Comparison of ENCODE assay signal across 8 cellular contexts in the genomic region with DNA sequence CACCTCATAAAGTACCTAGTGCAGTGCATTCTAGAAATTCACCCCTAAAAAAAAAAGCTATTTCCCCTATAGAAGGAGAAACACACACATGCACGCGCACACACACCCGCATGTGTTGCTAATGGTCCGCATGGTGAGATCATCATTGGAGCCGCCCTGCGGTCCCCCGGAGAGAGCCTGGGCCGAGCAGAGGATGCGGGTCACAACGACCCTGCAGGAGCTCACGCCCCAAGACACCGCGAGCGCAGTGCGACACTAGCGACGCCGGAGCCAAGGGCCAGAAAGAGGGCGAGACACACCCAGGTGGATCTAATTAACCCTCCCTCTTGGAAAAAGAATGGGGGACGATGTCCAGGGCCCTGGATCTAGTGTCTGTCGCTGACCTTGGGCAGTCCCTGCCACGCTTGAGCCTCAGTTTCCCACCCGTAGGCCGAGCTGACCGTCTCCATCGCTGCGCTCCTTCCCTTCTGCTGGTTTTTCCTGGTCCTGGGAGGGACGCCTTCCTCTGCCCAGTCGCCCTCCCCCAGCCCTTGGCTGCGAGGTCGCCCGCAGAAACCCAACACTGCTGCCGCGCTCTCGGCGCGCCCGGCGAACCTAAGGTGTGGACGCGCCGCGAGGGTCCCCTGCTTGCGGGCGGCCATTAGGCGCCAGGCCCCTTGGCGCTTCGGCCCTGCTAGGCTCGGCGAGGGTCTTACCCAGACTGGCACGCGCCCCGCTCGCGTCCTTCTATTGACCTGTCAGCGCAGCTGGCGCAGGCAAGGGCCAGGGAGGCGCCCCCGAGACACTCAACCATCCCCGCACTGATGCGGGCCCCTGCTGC. TPM values are rescaled to one million over a fixed set of nuclear protein-coding genes. Genes with fewer than 3 reads are reported as not detected.
DNase-seq lines count a peak whose midpoint lies in the region; ATAC-seq and TF ChIP-seq lines count a peak whose summit lies in the region.

No MANE protein-coding gene starts in this region.

- no peak for TF ChIP-seq POLR2A in heart left ventricle (IDR thresholded peaks at IDR 0.05)

- TF ChIP-seq CTCF in WTC11 (IDR thresholded peaks at IDR 0.05) (no peak), heart left ventricle (IDR thresholded peaks at IDR 0.05) (no peak)

- peaks cover 0 to 26% (median 0%) of the 10 kb centered on the region in 9 donors for H3K27me3 ChIP-seq in heart left ventricle

- no peaks in the 10 kb centered on the region for H3K36me3 Mint-ChIP-seq in WTC11

- POLR2A ChIA-PET in WTC11 (lab: Charles Lee): interaction anchor here (0.7 to 2.7 kb wide), 8 partner anchors 18 to 52 kb away, joined by 3 to 10 read pairs (median 6); a partner anchor contains a TSS

- CTCF ChIA-PET in WTC11 (lab: Charles Lee): interaction anchor here (0.7 to 3.3 kb wide), 18 partner anchors 8 to 81 kb away, joined by 3 to 37 read pairs (median 6); a partner anchor contains a TSS

- no peak overlapping the region for H3K27ac Mint-ChIP-seq in WTC11

- 0 to 4% (median 1%) methylated on average over 27 to 61 of the region's 61 CpGs for WGBS in heart left ventricle, 4 donors

- H3K9me3 ChIP-seq in heart left ventricle: no peaks in the 10 kb centered on the region

- peaks cover 0 to 48% (median 11%) of the 10 kb centered on the region in 12 donors for H3K4me1 ChIP-seq in heart left ventricle

- no peaks in the 10 kb centered on the region for H3K9me3 Mint-ChIP-seq in WTC11

- DNase-seq in Right ventricle myocardium inferior (ENCODE audit: missing footprints) (peak; percentile 70), cardiac septum (ENCODE audit: low spot score) (no peak), WTC11 (ENCODE audit: low spot score) (peak; percentile 57), heart left ventricle (peak; percentile 32 to 71 (median 48)), posterior cingulate gyrus (peak in 9 of 10 donors; percentile 37 to 91 (median 54))
- DNase-seq in activated naive CD4-positive, alpha-beta T cell treated with anti-CD3 and anti-CD28 coated beads, Interleukin-2, amount 50 U/mL, for 16 hours: no peak
- no peak for DNase-seq in NK-92 treated with Interleukin-12 subunit alpha and Interleukin-12 subunit beta, amount 100 ng/mL, for 24 hours (lab: John Stamatoyannopoulos, UW)

- H3K27me3 Mint-ChIP-seq in WTC11 (ENCODE audit: low read depth): peaks cover 6% of the 10 kb centered on the region

- H3K27ac ChIP-seq in heart left ventricle: peak overlapping the region; percentile 76 to 97 (median 90)

- peak overlapping the region; percentile 90 for H3K4me3 Mint-ChIP-seq in WTC11

- ATAC-seq in Right ventricle myocardium inferior (peak; percentile 63), WTC11 (peak; percentile 50), heart left ventricle (peak; percentile 72 to 77 (median 75)), HG03135 (IDR thresholded peaks at IDR 0.05; ENCODE audit: unreplicated experiment) (no peak)

- intact Hi-C loops in Right ventricle myocardium inferior (cut with DNase I) (no loop called here), cardiac septum (cut with DNase I) (no loop called here), heart left ventricle (cut with DNase I) (loop anchor here in 1 of 10 donors (5.0 kb wide), 1 partner anchor 41 kb away; no protein-coding TSS in a partner anchor), posterior cingulate gyrus (cut with DNase I) (no loop called here)

- peak overlapping the region; percentile 53 to 84 (median 72) for H3K4me3 ChIP-seq in heart left ventricle

- H3K36me3 ChIP-seq in heart left ventricle: no peaks in the 10 kb centered on the region

- H3K4me1 Mint-ChIP-seq in WTC11: peaks cover 22% of the 10 kb centered on the region

TF ChIP-seq in WTC11, 78 proteins besides CTCF, POLR2A, EP300 and RAD21 (continues in another document):
- TF ChIP-seq, protein P1, sequence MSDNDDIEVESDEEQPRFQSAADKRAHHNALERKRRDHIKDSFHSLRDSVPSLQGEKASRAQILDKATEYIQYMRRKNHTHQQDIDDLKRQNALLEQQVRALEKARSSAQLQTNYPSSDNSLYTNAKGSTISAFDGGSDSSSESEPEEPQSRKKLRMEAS (CRISPR knock-in tag; IDR thresholded peaks at IDR 0.05): 0 out of 2 replicates have a peak, but pooled peaks have one; percentile 24
- TF ChIP-seq NR2C2 (CRISPR knock-in tag; IDR thresholded peaks at IDR 0.05) (no peak), NFE2L1 (CRISPR knock-in tag; IDR thresholded peaks at IDR 0.05) (no peak; the same call in 1 of the 2 replicates), PRRX2 (CRISPR knock-in tag; IDR thresholded peaks at IDR 0.05) (no peak), TEAD4 (CRISPR knock-in tag; IDR thresholded peaks at IDR 0.05) (peak; percentile 9; the same call in 1 of the 2 replicates), ZNF219 (CRISPR knock-in tag; IDR thresholded peaks at IDR 0.05; ENCODE audit: borderline replicate concordance) (no peak), MXD4 (CRISPR knock-in tag; IDR thresholded peaks at IDR 0.05; ENCODE audit: borderline replicate concordance) (no peak), ESRRA (CRISPR knock-in tag; IDR thresholded peaks at IDR 0.05; ENCODE audit: borderline replicate concordance) (no peak), GRHL2 (CRISPR knock-in tag; IDR thresholded peaks at IDR 0.05; ENCODE audit: insufficient replicate concordance, severe bottlenecking) (no peak), TCF7 (CRISPR knock-in tag; IDR thresholded peaks at IDR 0.05; ENCODE audit: low read depth) (peak; percentile 73; the same call in 1 of the 2 replicates), IRF2 (CRISPR knock-in tag; IDR thresholded peaks at IDR 0.05; ENCODE audit: borderline replicate concordance, low read depth) (0 out of 2 replicates have a peak, but pooled peaks have one; percentile 63)
- TF ChIP-seq, protein P2, sequence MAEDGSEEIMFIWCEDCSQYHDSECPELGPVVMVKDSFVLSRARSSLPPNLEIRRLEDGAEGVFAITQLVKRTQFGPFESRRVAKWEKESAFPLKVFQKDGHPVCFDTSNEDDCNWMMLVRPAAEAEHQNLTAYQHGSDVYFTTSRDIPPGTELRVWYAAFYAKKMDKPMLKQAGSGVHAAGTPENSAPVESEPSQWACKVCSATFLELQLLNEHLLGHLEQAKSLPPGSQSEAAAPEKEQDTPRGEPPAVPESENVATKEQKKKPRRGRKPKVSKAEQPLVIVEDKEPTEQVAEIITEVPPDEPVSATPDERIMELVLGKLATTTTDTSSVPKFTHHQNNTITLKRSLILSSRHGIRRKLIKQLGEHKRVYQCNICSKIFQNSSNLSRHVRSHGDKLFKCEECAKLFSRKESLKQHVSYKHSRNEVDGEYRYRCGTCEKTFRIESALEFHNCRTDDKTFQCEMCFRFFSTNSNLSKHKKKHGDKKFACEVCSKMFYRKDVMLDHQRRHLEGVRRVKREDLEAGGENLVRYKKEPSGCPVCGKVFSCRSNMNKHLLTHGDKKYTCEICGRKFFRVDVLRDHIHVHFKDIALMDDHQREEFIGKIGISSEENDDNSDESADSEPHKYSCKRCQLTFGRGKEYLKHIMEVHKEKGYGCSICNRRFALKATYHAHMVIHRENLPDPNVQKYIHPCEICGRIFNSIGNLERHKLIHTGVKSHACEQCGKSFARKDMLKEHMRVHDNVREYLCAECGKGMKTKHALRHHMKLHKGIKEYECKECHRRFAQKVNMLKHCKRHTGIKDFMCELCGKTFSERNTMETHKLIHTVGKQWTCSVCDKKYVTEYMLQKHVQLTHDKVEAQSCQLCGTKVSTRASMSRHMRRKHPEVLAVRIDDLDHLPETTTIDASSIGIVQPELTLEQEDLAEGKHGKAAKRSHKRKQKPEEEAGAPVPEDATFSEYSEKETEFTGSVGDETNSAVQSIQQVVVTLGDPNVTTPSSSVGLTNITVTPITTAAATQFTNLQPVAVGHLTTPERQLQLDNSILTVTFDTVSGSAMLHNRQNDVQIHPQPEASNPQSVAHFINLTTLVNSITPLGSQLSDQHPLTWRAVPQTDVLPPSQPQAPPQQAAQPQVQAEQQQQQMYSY (CRISPR knock-in tag; IDR thresholded peaks at IDR 0.05): no peak
- TF ChIP-seq, protein P3, sequence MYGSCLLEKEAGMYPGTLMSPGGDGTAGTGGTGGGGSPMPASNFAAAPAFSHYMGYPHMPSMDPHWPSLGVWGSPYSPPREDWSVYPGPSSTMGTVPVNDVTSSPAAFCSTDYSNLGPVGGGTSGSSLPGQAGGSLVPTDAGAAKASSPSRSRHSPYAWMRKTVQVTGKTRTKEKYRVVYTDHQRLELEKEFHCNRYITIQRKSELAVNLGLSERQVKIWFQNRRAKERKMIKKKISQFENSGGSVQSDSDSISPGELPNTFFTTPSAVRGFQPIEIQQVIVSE (CRISPR knock-in tag; IDR thresholded peaks at IDR 0.05; ENCODE audit: borderline replicate concordance): no peak
- TF ChIP-seq, protein P4, sequence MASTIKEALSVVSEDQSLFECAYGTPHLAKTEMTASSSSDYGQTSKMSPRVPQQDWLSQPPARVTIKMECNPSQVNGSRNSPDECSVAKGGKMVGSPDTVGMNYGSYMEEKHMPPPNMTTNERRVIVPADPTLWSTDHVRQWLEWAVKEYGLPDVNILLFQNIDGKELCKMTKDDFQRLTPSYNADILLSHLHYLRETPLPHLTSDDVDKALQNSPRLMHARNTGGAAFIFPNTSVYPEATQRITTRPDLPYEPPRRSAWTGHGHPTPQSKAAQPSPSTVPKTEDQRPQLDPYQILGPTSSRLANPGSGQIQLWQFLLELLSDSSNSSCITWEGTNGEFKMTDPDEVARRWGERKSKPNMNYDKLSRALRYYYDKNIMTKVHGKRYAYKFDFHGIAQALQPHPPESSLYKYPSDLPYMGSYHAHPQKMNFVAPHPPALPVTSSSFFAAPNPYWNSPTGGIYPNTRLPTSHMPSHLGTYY (CRISPR knock-in tag; IDR thresholded peaks at IDR 0.05): no peak
- TF ChIP-seq, protein P5, sequence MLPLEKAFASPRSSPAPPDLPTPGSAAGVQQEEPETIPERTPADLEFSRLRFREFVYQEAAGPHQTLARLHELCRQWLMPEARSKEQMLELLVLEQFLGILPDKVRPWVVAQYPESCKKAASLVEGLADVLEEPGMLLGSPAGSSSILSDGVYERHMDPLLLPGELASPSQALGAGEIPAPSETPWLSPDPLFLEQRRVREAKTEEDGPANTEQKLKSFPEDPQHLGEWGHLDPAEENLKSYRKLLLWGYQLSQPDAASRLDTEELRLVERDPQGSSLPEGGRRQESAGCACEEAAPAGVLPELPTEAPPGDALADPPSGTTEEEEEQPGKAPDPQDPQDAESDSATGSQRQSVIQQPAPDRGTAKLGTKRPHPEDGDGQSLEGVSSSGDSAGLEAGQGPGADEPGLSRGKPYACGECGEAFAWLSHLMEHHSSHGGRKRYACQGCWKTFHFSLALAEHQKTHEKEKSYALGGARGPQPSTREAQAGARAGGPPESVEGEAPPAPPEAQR (CRISPR knock-in tag; IDR thresholded peaks at IDR 0.05): no peak

RNA-seq across cellular contexts. Expression of a gene that starts 47.6 kb away (rescaled TPM):
- total RNA-seq in Right ventricle myocardium inferior: 48.3 TPM
- total RNA-seq in cardiac septum: 58.4 TPM
- 46.5 to 52.6 TPM (median 51.8 TPM) in 3 replicates for total RNA-seq in WTC11 (2021)
- 10 to 100 TPM; 23.0 to 63.7 (median 50.6) TPM for total RNA-seq in heart left ventricle
- polyA plus RNA-seq in heart left ventricle: 10 to 100 TPM; 14.1 to 22.6 TPM

RNA-seq across cellular contexts. Expression of a gene that starts 50.5 kb away (rescaled TPM):
- total RNA-seq in Right ventricle myocardium inferior: 0.43 TPM
- 0.13 TPM for total RNA-seq in cardiac septum
- total RNA-seq in WTC11 (2021): 0.85 to 1.5 TPM (median 0.94 TPM) in 3 replicates
- 1 to 10 TPM in 1 of 9 donors, under 1 TPM in 5, not detected in 3; 0.36 to 1.8 (median 0.52) TPM for total RNA-seq in heart left ventricle
- under 1 TPM; 0.15 to 0.42 TPM for polyA plus RNA-seq in heart left ventricle

Comparison
In these comparisons a context has a peak if more than half of its experiments do, and no peak if none do; other contexts are left out.
1. DNase-seq: peak in Right ventricle myocardium inferior (single experiment), WTC11 (single experiment), heart left ventricle (5 of 5) and posterior cingulate gyrus (9 of 10); none in cardiac septum (single experiment), activated naive CD4-positive, alpha-beta T cell treated with anti-CD3 and anti-CD28 coated beads, Interleukin-2, amount 50 U/mL, for 16 hours (single experiment) and NK-92 treated with Interleukin-12 subunit alpha and Interleukin-12 subunit beta, amount 100 ng/mL, for 24 hours (single experiment).